ENCODE assay signal across 1 cellular context in genomic region chr10:71263376-71263775, GRCh38.
TF ChIP-seq lines count a peak whose summit lies in the region.

No MANE protein-coding gene starts in this region.

TF ChIP-seq in GM23338, 12 proteins besides CTCF, POLR2A, EP300 and RAD21 (continued from another document):
- TF ChIP-seq ZNF462 (CRISPR knock-in tag; IDR thresholded peaks at IDR 0.05), result no peak
- no peak for TF ChIP-seq REST (IDR thresholded peaks at IDR 0.05; ENCODE audit: unreplicated experiment)
- no peak for TF ChIP-seq EZH2phosphoT487 (IDR thresholded peaks at IDR 0.05; ENCODE audit: unreplicated experiment)
TF ChIP-seq in GM23338: peak in this region for 0.
